Comparison of ENCODE assay signal across 8 cellular contexts in genomic region chr13:102724923-102725322, GRCh38. TPM values are rescaled to one million over a fixed set of nuclear protein-coding genes. Genes with fewer than 3 reads are reported as not detected.
DNase-seq lines count a peak whose midpoint lies in the region; ATAC-seq and TF ChIP-seq lines count a peak whose summit lies in the region.

No MANE protein-coding gene starts in this region.

- WGBS in gastroesophageal sphincter (ENCODE audit: low coverage in 1 of 2), 2 donors = 43 to 65% methylated on average over 4 to 5 of the region's 6 CpGs

- DNase-seq in ELR (ENCODE audit: low read depth) = peak; percentile 53
- DNase-seq in RPMI7951 (ENCODE audit: low read depth) = peak; percentile 51
- peak; percentile 66 to 72 for DNase-seq in foreskin fibroblast
- no peak for DNase-seq in tibial artery
- DNase-seq in activated effector memory CD4-positive, alpha-beta T cell treated with anti-CD3 and anti-CD28 coated beads, Interleukin-2, amount 50 U/mL, for 16 hours = no peak

- intact Hi-C loops in tibial artery (cut with DNase I; ENCODE audit: low total_unique reads) = no loop called here

- no peaks in the 10 kb centered on the region for H3K36me3 ChIP-seq in tibial artery
- no peaks in the 10 kb centered on the region for H3K36me3 ChIP-seq in gastroesophageal sphincter

- H3K4me1 ChIP-seq in tibial artery (no peaks in the 10 kb centered on the region), gastroesophageal sphincter (no peaks in the 10 kb centered on the region)

- H3K27ac ChIP-seq in tibial artery (no peak overlapping the region), gastroesophageal sphincter (no peak overlapping the region)

- H3K27me3 ChIP-seq in tibial artery (no peaks in the 10 kb centered on the region), gastroesophageal sphincter (no peaks in the 10 kb centered on the region)

- no peak overlapping the region for H3K4me3 ChIP-seq in foreskin fibroblast (ENCODE audit: low read depth in 1 of 2, low read length in 2 of 2)
- H3K4me3 ChIP-seq in tibial artery = no peak overlapping the region
- H3K4me3 ChIP-seq in gastroesophageal sphincter = no peak overlapping the region

- TF ChIP-seq CTCF in foreskin fibroblast (IDR thresholded peaks at IDR 0.05; ENCODE audit: low read depth, low read length) (peak; percentile 37), tibial artery (IDR thresholded peaks at IDR 0.05) (peak; percentile 35 to 43), gastroesophageal sphincter (IDR thresholded peaks at IDR 0.05) (peak in 2 of 4 experiments; percentile 44 to 47)

- ATAC-seq in HG03175 (IDR thresholded peaks at IDR 0.05; ENCODE audit: unreplicated experiment) = peak; percentile 45
- ATAC-seq in gastroesophageal sphincter = no peak
- ATAC-seq in GM21423 (IDR thresholded peaks at IDR 0.05; ENCODE audit: unreplicated experiment) = no peak

- no peak for TF ChIP-seq EP300 in gastroesophageal sphincter (IDR thresholded peaks at IDR 0.05)

- no peaks in the 10 kb centered on the region for H3K9me3 ChIP-seq in tibial artery
- no peaks in the 10 kb centered on the region for H3K9me3 ChIP-seq in gastroesophageal sphincter

- TF ChIP-seq POLR2A in gastroesophageal sphincter (IDR thresholded peaks at IDR 0.05) = no peak

RNA-seq across cellular contexts. Expression of gene METTL21C, which starts 30.1 kb away (rescaled TPM):
- total RNA-seq in RPMI7951 (2014; rRNA removed; shearing (Covaris generic)) = not detected in 2 replicates
- under 1 TPM in 1 of 4 donors, not detected in 3; 0.62 TPM for total RNA-seq in gastroesophageal sphincter

RNA-seq across cellular contexts. Expression of gene TEX30, which starts 48.7 kb away (rescaled TPM):
- 56.6 and 59.6 TPM in 2 replicates for total RNA-seq in RPMI7951 (2014; rRNA removed; shearing (Covaris generic))
- 10 to 100 TPM in 1 of 4 donors, 1 to 10 TPM in 3; 6.4 to 10.6 (median 7.7) TPM for total RNA-seq in gastroesophageal sphincter

Comparison
In these comparisons a context has a peak if more than half of its experiments do, and no peak if none do; other contexts are left out.
1. DNase-seq: peak in ELR (single experiment), RPMI7951 (single experiment) and foreskin fibroblast (2 of 2); none in tibial artery (0 of 2) and activated effector memory CD4-positive, alpha-beta T cell treated with anti-CD3 and anti-CD28 coated beads, Interleukin-2, amount 50 U/mL, for 16 hours (single experiment).